In the genomic region with DNA sequence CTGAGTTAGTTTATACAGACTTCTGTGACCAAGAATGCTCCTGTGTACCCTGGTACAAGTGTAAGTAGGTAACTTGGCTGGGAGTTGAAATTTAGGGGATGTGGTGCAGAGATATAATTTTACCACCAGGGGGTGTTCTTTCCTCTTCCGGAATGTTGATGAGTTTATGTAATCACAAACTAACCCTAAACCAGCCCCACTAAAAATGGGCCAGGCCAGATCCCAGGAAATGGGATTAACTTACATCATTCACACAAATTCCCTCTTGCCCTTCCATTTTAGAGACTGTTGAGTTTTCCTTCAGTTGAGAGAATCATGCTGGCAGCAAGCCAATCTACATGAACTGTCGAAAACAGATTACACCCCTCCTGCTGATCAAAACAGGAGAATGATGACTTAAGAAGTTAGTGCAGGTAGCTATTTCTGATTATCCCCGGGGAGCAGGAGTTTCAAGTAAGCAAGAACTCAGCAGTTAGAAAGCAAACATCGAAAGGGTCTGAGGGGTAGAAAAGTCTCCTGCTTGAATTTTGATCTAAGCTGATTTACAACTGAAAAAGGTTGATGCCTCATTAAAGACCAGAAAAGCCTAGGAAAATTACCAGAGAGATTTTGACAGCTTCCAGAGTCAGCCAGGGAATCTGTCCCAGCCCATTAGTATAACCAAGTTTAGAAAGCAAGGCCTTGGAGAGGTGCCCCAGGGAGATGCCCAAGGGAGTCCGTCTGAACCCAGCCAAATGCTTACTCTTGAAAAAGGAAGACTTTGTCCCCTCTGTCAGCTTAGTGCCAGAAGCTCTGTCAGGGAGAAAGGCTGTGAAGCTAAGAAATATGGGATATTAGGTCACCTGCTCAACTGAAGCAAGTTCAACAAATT, we compare ENCODE assay signal across 8 cellular contexts. TPM values are rescaled to one million over a fixed set of nuclear protein-coding genes. Genes with fewer than 3 reads are reported as not detected.
DNase-seq lines count a peak whose midpoint lies in the region; ATAC-seq and TF ChIP-seq lines count a peak whose summit lies in the region.

No MANE protein-coding gene starts in this region.

- peaks cover 4 to 16% of the 10 kb centered on the region in 2 donors for H3K4me1 ChIP-seq in adrenal gland (replicated peaks in 1 of 2)
- peaks cover 3 to 5% of the 10 kb centered on the region in 2 experiments for H3K4me1 ChIP-seq in trophoblast cell (ENCODE audit: control insufficient read depth in 1 of 2, insufficient read depth in 2 of 2, low read length in 2 of 2)

- peak overlapping the region; percentile 65 for H4K8ac ChIP-seq in trophoblast cell (ENCODE audit: low read depth, low read length)

- H3K27ac ChIP-seq in adrenal gland, result peak overlapping the region in 3 of 5 donors; percentile 32 to 88 (median 58)
- H3K27ac ChIP-seq in trophoblast cell (ENCODE audit: low read depth, low read length), result peak overlapping the region; percentile 78

- no peaks in the 10 kb centered on the region for H3K27me3 ChIP-seq in BJ (ENCODE audit: control insufficient read depth, insufficient read depth, low read length)
- no peaks in the 10 kb centered on the region for H3K27me3 ChIP-seq in adrenal gland
- no peaks in the 10 kb centered on the region for H3K27me3 ChIP-seq in trophoblast cell (ENCODE audit: insufficient read depth, low read length)

- no peaks in the 10 kb centered on the region for H3K9me3 ChIP-seq in adrenal gland (replicated peaks in 1 of 3)
- no peaks in the 10 kb centered on the region for H3K9me3 ChIP-seq in trophoblast cell (ENCODE audit: insufficient read depth, low read depth, low read length)

- H3K23ac ChIP-seq in trophoblast cell (ENCODE audit: low read length), result no peak overlapping the region

- H3K79me2 ChIP-seq in trophoblast cell (ENCODE audit: control insufficient read depth, insufficient read depth, low read length, poor library complexity), result no peaks in the 10 kb centered on the region

- peak overlapping the region; percentile 71 for H2AFZ ChIP-seq in trophoblast cell (ENCODE audit: insufficient read depth, low read length, poor library complexity)

- no peak overlapping the region for H2AK5ac ChIP-seq in trophoblast cell (ENCODE audit: low read length)

- H3K36me3 ChIP-seq in BJ (ENCODE audit: control insufficient read depth, insufficient read depth, low read length) (no peaks in the 10 kb centered on the region), adrenal gland (replicated peaks in 1 of 2) (no peaks in the 10 kb centered on the region), trophoblast cell (ENCODE audit: control insufficient read depth in 1 of 2, insufficient read depth in 2 of 2, low read length in 2 of 2) (no peaks in the 10 kb centered on the region)

- H3K4me3 ChIP-seq in BJ (ENCODE audit: low read depth, low read length), result no peak overlapping the region
- no peak overlapping the region for H3K4me3 ChIP-seq in adrenal gland
- H3K4me3 ChIP-seq in trophoblast cell (ENCODE audit: low read depth, low read length), result no peak overlapping the region

- H4K12ac ChIP-seq in trophoblast cell (ENCODE audit: low read depth, low read length), result no peak overlapping the region

- no peak overlapping the region for H3K14ac ChIP-seq in trophoblast cell (ENCODE audit: low read length)

- TF ChIP-seq CTCF in BJ (IDR thresholded peaks at IDR 0.05; ENCODE audit: insufficient read depth, low read depth, low read length) (peak; percentile 66), adrenal gland (IDR thresholded peaks at IDR 0.05) (peak; percentile 69 to 82 (median 76))

- ATAC-seq in GM18861 (IDR thresholded peaks at IDR 0.05; ENCODE audit: unreplicated experiment), result peak; percentile 80
- peak; percentile 86 for ATAC-seq in Right ventricle myocardium superior (ENCODE audit: poor library complexity)
- ATAC-seq in GM19351 (IDR thresholded peaks at IDR 0.05; ENCODE audit: unreplicated experiment), result no peak

- H3K18ac ChIP-seq in trophoblast cell (ENCODE audit: low read length), result no peak overlapping the region

- H3K9ac ChIP-seq in trophoblast cell (ENCODE audit: low read length), result no peak overlapping the region

- TF ChIP-seq POLR2A in adrenal gland (IDR thresholded peaks at IDR 0.05), result no peak

- intact Hi-C loops in adrenal gland (cut with DNase I) (loop anchor here (10.0 kb wide), 3 partner anchors 108 to 448 kb away; a partner anchor contains a TSS), Right ventricle myocardium superior (cut with DNase I) (loop anchor here (5.0 to 10.0 kb wide), 2 partner anchors 105 to 178 kb away; a partner anchor contains a TSS)

- no peak overlapping the region for H3K4ac ChIP-seq in trophoblast cell (ENCODE audit: low read depth, low read length)

- DNase-seq in BJ (ENCODE audit: low read depth) (peak; percentile 14), KBM-7 (peak; percentile 83), RPMI7951 (ENCODE audit: low read depth) (peak; percentile 59), adrenal gland (peak; percentile 24 to 67 (median 34)), Right ventricle myocardium superior (peak; percentile 86), trophoblast cell (peak; percentile 17 to 82)

- in situ Hi-C loops in KBM-7 (cut with MboI; ENCODE audit: low pct_unique_long_range_greater_than_20kb, low sequenced_read_pairs), result no loop called here

- 22 to 34% (median 29%) methylated on average over 5 of the region's 5 CpGs for WGBS in adrenal gland, 4 donors
- WGBS in trophoblast cell (ENCODE audit: extremely low coverage, insufficient coverage, insufficient read length), result no CpG with 5 or more reads among the region's 5 CpGs

- no peak overlapping the region for H3K4me2 ChIP-seq in trophoblast cell (ENCODE audit: low read length)

- H2BK5ac ChIP-seq in trophoblast cell (ENCODE audit: low read depth, low read length, poor library complexity), result peak overlapping the region; percentile 2

- POLR2A ChIA-PET in BJ (lab: Charles Lee), result no interaction called here

- peak overlapping the region; percentile 17 for H2BK12ac ChIP-seq in trophoblast cell (ENCODE audit: low read length)

- CTCF ChIA-PET in BJ (lab: Yijun Ruan, JAX), result interaction anchor here (0.6 to 2.7 kb wide), 16 partner anchors 8 to 1551 kb away, joined by 3 to 22 read pairs (median 3); no protein-coding TSS in a partner anchor

- H4K91ac ChIP-seq in trophoblast cell (ENCODE audit: low read depth, low read length), result no peak overlapping the region

- peaks cover 2% of the 10 kb centered on the region for H3K79me1 ChIP-seq in trophoblast cell (ENCODE audit: low read length)

- H2BK120ac ChIP-seq in trophoblast cell (ENCODE audit: insufficient read depth, low read length, poor library complexity), result peak overlapping the region; percentile 22

RNA-seq across cellular contexts. Expression of a gene that starts 32.3 kb away (rescaled TPM):
- 30.1 and 41.3 TPM in 2 replicates for polyA plus RNA-seq in BJ (2011; rRNA removed)
- 13.6 and 18.5 TPM in 2 replicates for polyA minus RNA-seq in BJ (2011; rRNA and poly(A)+ RNA removed)
- total RNA-seq in RPMI7951 (2014; rRNA removed; shearing (Covaris generic)), result 30.8 and 39.3 TPM in 2 replicates
- total RNA-seq in adrenal gland, result 10 to 100 TPM; 12.9 to 47.7 (median 36.7) TPM
- 10 to 100 TPM; 33.5 to 93.1 (median 45.7) TPM for polyA plus RNA-seq in adrenal gland
- total RNA-seq in Right ventricle myocardium superior, result 40.8 TPM
- 35.3 and 35.8 TPM in 2 replicates for polyA plus RNA-seq in trophoblast cell (2013)

Comparison
In these comparisons a context has a peak if more than half of its experiments do, and no peak if none do; other contexts are left out.
1. DNase-seq: peak in every context shown above with its lines; median percentile 86 in Right ventricle myocardium superior; 83 in KBM-7; 59 in RPMI7951; 50 in trophoblast cell; 34 in adrenal gland; 14 in BJ.